ENCODE assay signal across 9 cellular contexts in the genomic region with DNA sequence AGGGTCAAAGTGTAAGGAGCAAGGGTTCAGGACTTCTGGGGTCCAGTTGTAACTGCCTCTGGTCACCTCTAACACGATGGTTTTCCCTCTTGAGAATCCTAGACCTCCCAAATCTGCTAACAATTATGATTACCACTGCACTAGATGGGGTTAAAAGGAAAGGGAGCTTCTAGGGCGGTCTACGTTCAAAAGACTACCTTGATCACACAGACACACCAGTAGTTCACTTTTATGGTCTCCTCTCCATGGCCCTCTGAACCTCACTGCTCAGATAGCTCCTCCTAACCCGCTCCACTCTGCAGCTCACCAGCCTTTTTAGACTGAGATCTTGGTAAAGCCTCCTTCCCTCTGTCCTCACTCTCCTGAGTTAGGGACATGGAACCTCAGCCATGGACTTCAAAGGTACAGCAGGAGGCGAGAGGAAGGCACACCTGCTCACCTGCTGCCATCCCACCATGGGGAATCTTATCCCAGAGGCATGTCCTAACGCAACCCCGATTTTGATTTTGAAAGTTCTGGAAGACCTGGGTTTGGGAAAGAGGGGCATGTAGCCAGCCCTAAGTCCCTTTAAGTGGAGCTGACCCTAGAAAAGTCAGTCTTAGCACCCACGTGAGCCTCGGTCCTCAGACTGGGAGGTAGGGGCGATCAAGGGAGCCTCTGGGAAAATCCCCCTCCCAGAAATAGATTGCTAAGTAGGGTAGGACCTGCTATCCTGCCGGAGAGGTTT. TPM values are rescaled to one million over a fixed set of nuclear protein-coding genes. Genes with fewer than 3 reads are reported as not detected.
DNase-seq lines count a peak whose midpoint lies in the region; ATAC-seq, FAIRE-seq and TF ChIP-seq lines count a peak whose summit lies in the region.
"Had no signal": no experiment of that assay in that cellular context is flagged by ENCODE, and none has a peak within 500 bp of the region (broad histone marks: within the 10 kb centered on the region; RNA-seq: fewer than 3 reads in every experiment).

No MANE protein-coding gene starts in this region.

- peaks cover 0 to 13% (median 9%) of the 10 kb centered on the region in 9 donors for H3K36me3 ChIP-seq in heart left ventricle
- H3K36me3 ChIP-seq in K562 (ENCODE audit: control insufficient read depth, insufficient read depth, low read length) = peaks cover 3% of the 10 kb centered on the region; the same call in 1 of the 3 replicates
- no peaks in the 10 kb centered on the region for H3K36me3 ChIP-seq in mesendoderm (ENCODE audit: control insufficient read depth, insufficient read depth, low read length)
- no peaks in the 10 kb centered on the region for H3K36me3 ChIP-seq in uterus

- peak overlapping the region; percentile 83 for H3K56ac ChIP-seq in mesendoderm (ENCODE audit: low read length)

- peak; percentile 63 for FAIRE-seq in K562 (lab: Jason Lieb, UNC)

- TF ChIP-seq EP300 in K562 (IDR thresholded peaks at IDR 0.05; ENCODE audit: low read length) = no peak

- no peak overlapping the region for H3K4ac ChIP-seq in mesendoderm (ENCODE audit: low read depth, low read length)

- no peak overlapping the region for H4K8ac ChIP-seq in mesendoderm (ENCODE audit: low read depth, low read length)

- BruUV-seq in K562 (replicated peaks; lab: Mats Ljungman, UMichigan) = no TSS peak

- H3K23ac ChIP-seq in mesendoderm (ENCODE audit: low read length) = peak overlapping the region; percentile 59

- peaks cover 11% of the 10 kb centered on the region for H3K79me1 ChIP-seq in mesendoderm (ENCODE audit: low read length)

- H3K4me3 ChIP-seq in heart left ventricle = peak overlapping the region in 10 of 12 donors; percentile 40 to 86 (median 66)
- no peak overlapping the region for H3K4me3 ChIP-seq in K562
- H3K4me3 ChIP-seq in mesendoderm (ENCODE audit: low read length) = peak overlapping the region; percentile 7
- peak overlapping the region; percentile 39 to 54 for H3K4me3 ChIP-seq in uterus

- H3K18ac ChIP-seq in mesendoderm (ENCODE audit: low read length) = peak overlapping the region; percentile 99

- peak overlapping the region; percentile 57 to 94 (median 80) for H3K27ac ChIP-seq in heart left ventricle
- no peak overlapping the region for H3K27ac ChIP-seq in K562 (ENCODE audit: extremely low read depth, low read depth, low read length)
- H3K27ac ChIP-seq in mesendoderm (ENCODE audit: low read depth, low read length) = peak overlapping the region; percentile 35
- peak overlapping the region; percentile 97 for H3K27ac ChIP-seq in uterus

- no peaks in the 10 kb centered on the region for H3K9me1 ChIP-seq in K562 (ENCODE audit: control insufficient read depth, insufficient read depth, low read length)

- TF ChIP-seq CTCF in heart left ventricle (IDR thresholded peaks at IDR 0.05) = no peak
- TF ChIP-seq CTCF in K562 (IDR thresholded peaks at IDR 0.05 in 2 of 3, conservative IDR thresholded peaks at IDR 0.05 in 1 of 3; ENCODE audit: insufficient read depth in 2 of 3, low read depth in 1 of 3, low read length in 3 of 3) = no peak
- no peak for TF ChIP-seq CTCF in uterus (IDR thresholded peaks at IDR 0.05)

- H4K20me1 ChIP-seq in K562 (replicated peaks; ENCODE audit: control insufficient read depth, insufficient read depth, low read length) = no peaks in the 10 kb centered on the region

- 48 to 61% (median 53%) methylated on average over 8 to 11 of the region's 11 CpGs for WGBS in heart left ventricle, 4 donors
- WGBS in K562 (ENCODE audit: insufficient coverage, low coverage, missing lambda C conversion rate) = 64% methylated on average over 11 of the region's 11 CpGs
- WGBS in mesendoderm (ENCODE audit: extremely low coverage, insufficient coverage, low lambda C conversion rate) = no CpG with 5 or more reads among the region's 11 CpGs

- CTCF ChIA-PET in K562 (lab: Yijun Ruan, JAX; ENCODE audit: low intra/inter-chr PET ratio) = interaction anchor here (0.5 kb wide), 2 partner anchors 11 kb away, joined by 3 read pairs; no protein-coding TSS in a partner anchor

- H2AFZ ChIP-seq in K562 (ENCODE audit: low read depth, low read length) = no peak overlapping the region

- POLR2A ChIA-PET in K562 (lab: Yijun Ruan, JAX) = interaction anchor here (0.5 kb wide), 1 partner anchor 634 kb away, joined by 4 read pairs; no protein-coding TSS in a partner anchor

- intact Hi-C loops in heart left ventricle (cut with DNase I) = loop anchor here in 2 of 10 donors (10.0 kb wide), 1 partner anchor 482 kb away; no protein-coding TSS in a partner anchor
- intact Hi-C loops in Right ventricle myocardium superior (cut with DNase I) = no loop called here
- intact Hi-C loops in K562 (cut with micrococcal nuclease) = no loop called here
- intact Hi-C loops in uterus (cut with DNase I; ENCODE audit: low total_unique reads) = no loop called here

- peaks cover 0 to 48% (median 23%) of the 10 kb centered on the region in 12 donors for H3K4me1 ChIP-seq in heart left ventricle
- peaks cover 21 to 22% of the 10 kb centered on the region in 2 experiments; a peak in 4 of 5 replicates for H3K4me1 ChIP-seq in K562 (replicated peaks in 1 of 2; ENCODE audit: control insufficient read depth in 2 of 2, insufficient read depth in 2 of 2, low read length in 2 of 2)
- H3K4me1 ChIP-seq in mesendoderm (ENCODE audit: control insufficient read depth, low read depth, low read length) = peaks cover 21% of the 10 kb centered on the region
- peaks cover 6 to 8% of the 10 kb centered on the region in 2 donors for H3K4me1 ChIP-seq in uterus

- H3K27me3 ChIP-seq in heart left ventricle = no peaks in the 10 kb centered on the region
- H3K27me3 ChIP-seq in K562 (ENCODE audit: control insufficient read depth in 2 of 2, insufficient read depth in 2 of 2, low read length in 2 of 2) = no peaks in the 10 kb centered on the region
- H3K27me3 ChIP-seq in mesendoderm (ENCODE audit: insufficient read depth, low read length, poor library complexity) = no peaks in the 10 kb centered on the region
- H3K27me3 ChIP-seq in uterus = no peaks in the 10 kb centered on the region

- TF ChIP-seq POLR2A in heart left ventricle (IDR thresholded peaks at IDR 0.05) = no peak
- TF ChIP-seq POLR2A in K562 (conservative IDR thresholded peaks at IDR 0.05) = no peak
- TF ChIP-seq POLR2A in uterus (IDR thresholded peaks at IDR 0.05) = no peak

- no peak overlapping the region for H2BK5ac ChIP-seq in mesendoderm (ENCODE audit: low read length)

- H2BK15ac ChIP-seq in mesendoderm (replicated peaks; ENCODE audit: low read depth) = no peak overlapping the region

- no peaks in the 10 kb centered on the region for H3K79me2 ChIP-seq in K562 (ENCODE audit: control insufficient read depth, insufficient read depth, low read length)
- H3K79me2 ChIP-seq in mesendoderm (ENCODE audit: control insufficient read depth, insufficient read depth, low read length) = peaks cover 15% of the 10 kb centered on the region

- no peak for DNase-seq in heart left ventricle
- no peak for DNase-seq in Right ventricle myocardium superior
- DNase-seq in K562 (ENCODE audit: extremely low read depth in 1 of 4, low spot score in 3 of 4) = no peak
- DNase-seq in mesendoderm = peak; percentile 22
- DNase-seq in uterus = no peak
- no peak for DNase-seq in NCI-H1436 treated with DMSO at 0.1 percent for 48 hours (lab: John Stamatoyannopoulos, UW)
- no peak for DNase-seq in activated gamma-delta T cell treated with Interleukin-2 at 50 U/mL for 16 hours

- in situ Hi-C loops in K562 (cut with MboI) = no loop called here

- H4K5ac ChIP-seq in mesendoderm (ENCODE audit: low read length) = no peak overlapping the region

- peak overlapping the region; percentile 40 for H2BK120ac ChIP-seq in mesendoderm (ENCODE audit: low read depth, low read length)

- H3K9me3 ChIP-seq in heart left ventricle (no peaks in the 10 kb centered on the region), K562 (replicated peaks; ENCODE audit: control insufficient read depth, insufficient read depth, low read depth, low read length) (no peaks in the 10 kb centered on the region), uterus (no peaks in the 10 kb centered on the region)

- H3K4me2 ChIP-seq in K562 (ENCODE audit: insufficient read depth, low read length) (no peak overlapping the region), mesendoderm (ENCODE audit: low read length) (peak overlapping the region; percentile 52)

- peak overlapping the region in 1 of 2 experiments; percentile 31; a peak in 1 of 4 replicates for H3K9ac ChIP-seq in K562 (ENCODE audit: insufficient read depth in 1 of 2, low read depth in 2 of 2, low read length in 2 of 2)
- peak overlapping the region; percentile 62 for H3K9ac ChIP-seq in mesendoderm (ENCODE audit: low read length)

- peak overlapping the region; percentile 89 for H2AK5ac ChIP-seq in mesendoderm (ENCODE audit: low read length)

- no peak for ATAC-seq in heart left ventricle
- ATAC-seq in Right ventricle myocardium superior (ENCODE audit: poor library complexity) = no peak
- ATAC-seq in K562 = no peak
- ATAC-seq in HG03097 (IDR thresholded peaks at IDR 0.05; ENCODE audit: low FRiP score, unreplicated experiment) = no peak

- no peak for TF ChIP-seq RAD21 in K562 (CRISPR knock-in tag; conservative IDR thresholded peaks at IDR 0.05 in 1 of 2, IDR thresholded peaks at IDR 0.05 in 1 of 2)

RNA-seq across cellular contexts. Expression of a gene that starts 1.4 kb away (rescaled TPM):
- 10 to 100 TPM; 33.9 to 97.9 (median 38.2) TPM for total RNA-seq in heart left ventricle
- polyA plus RNA-seq in heart left ventricle = 10 to 100 TPM; 50.0 to 57.4 TPM
- 50.0 TPM for total RNA-seq in Right ventricle myocardium superior
- total RNA-seq in K562 (2011; cell fraction: chromatin; rRNA removed; ENCODE audit: low replicate concordance) = 10.9 and 15.3 TPM in 2 replicates
- total RNA-seq in K562 (2011; cell fraction: nucleolus; rRNA removed) = 9.5 TPM in 2 replicates
- 10.8 and 13.2 TPM in 2 replicates for total RNA-seq in K562 (2011; cell fraction: nucleoplasm; rRNA removed)
- 3.7 and 6.4 TPM in 2 replicates for total RNA-seq in K562 (2014; rRNA removed)
- total RNA-seq in K562 (2014; rRNA removed; fragmentation: Illumina TruSeq; extraction: Trizol) = 2.2 and 2.6 TPM in 2 replicates
- total RNA-seq in K562 (2015; rRNA removed; fragmentation: Illumina TruSeq; extraction: Trizol) = 4.1 and 4.3 TPM in 2 replicates
- 9.3 and 10.6 TPM in 2 replicates for total RNA-seq in K562 (2021)
- polyA plus RNA-seq in K562 (2011; rRNA removed) = 1.9 and 2.8 TPM in 2 replicates
- 2.7 and 15.0 TPM in 2 replicates for polyA plus RNA-seq in K562 (2011; cell fraction: cytosol; rRNA removed)
- polyA plus RNA-seq in K562 (2011; cell fraction: nucleus; rRNA removed) = 12.7 and 34.2 TPM in 2 replicates
- polyA plus RNA-seq in K562 (2012) = 5.6 and 6.2 TPM in 2 replicates
- polyA plus RNA-seq in K562 (2014; fragmentation: Illumina TruSeq; extraction: Trizol) = 2.6 and 3.1 TPM in 2 replicates
- under 1 TPM; 0.29 to 0.53 TPM for polyA plus RNA-seq in K562 (2014; fragmentation: Nextera tagmentation; extraction: Ambion mirVana)
- polyA plus RNA-seq in K562 (2014; rRNA removed) = 7.7 and 7.8 TPM in 2 replicates
- polyA minus RNA-seq in K562 (2011; rRNA and poly(A)+ RNA removed) = 2.0 and 3.0 TPM in 2 replicates
- polyA minus RNA-seq in K562 (2011; cell fraction: cytosol; rRNA and poly(A)+ RNA removed) = 2.1 and 3.3 TPM in 2 replicates
- polyA minus RNA-seq in K562 (2011; cell fraction: nucleus; rRNA and poly(A)+ RNA removed) = 5.0 and 9.7 TPM in 2 replicates
- 43.6 TPM for polyA plus RNA-seq in mesendoderm (2013, experiment 1 of 2)
- 45.1 TPM for polyA plus RNA-seq in mesendoderm (2013, experiment 2 of 2)
- total RNA-seq in uterus = 10 to 100 TPM in 3 of 4 donors, 1 to 10 TPM in 1; 7.4 to 56.8 (median 15.9) TPM

RNA-seq across cellular contexts. Expression of a gene that starts 3.8 kb away (rescaled TPM):
- total RNA-seq in heart left ventricle = under 1 TPM in 6 of 9 donors, not detected in 3; 0.19 to 0.79 (median 0.36) TPM
- under 1 TPM; 0.29 to 0.57 TPM for polyA plus RNA-seq in heart left ventricle
- 0.43 TPM for total RNA-seq in Right ventricle myocardium superior
- total RNA-seq in K562 (2011; cell fraction: chromatin; rRNA removed; ENCODE audit: low replicate concordance) = 0.25 TPM in 1 of 2 replicates, not detected in the other
- 0.33 TPM in 1 of 2 replicates, not detected in the other for total RNA-seq in K562 (2011; cell fraction: nucleolus; rRNA removed)
- 0.29 TPM in 1 of 2 replicates, not detected in the other for total RNA-seq in K562 (2011; cell fraction: nucleoplasm; rRNA removed)
- 0.24 and 0.27 TPM in 2 replicates for total RNA-seq in K562 (2014; rRNA removed)
- 0.11 and 0.13 TPM in 2 replicates for total RNA-seq in K562 (2014; rRNA removed; fragmentation: Illumina TruSeq; extraction: Trizol)
- total RNA-seq in K562 (2015; rRNA removed; fragmentation: Illumina TruSeq; extraction: Trizol) = not detected in 2 replicates
- total RNA-seq in K562 (2021) = 0.18 and 0.20 TPM in 2 replicates
- polyA plus RNA-seq in K562 (2011; rRNA removed) = 0.07 TPM in 1 of 2 replicates, not detected in the other
- 0.13 TPM in 1 of 2 replicates, not detected in the other for polyA plus RNA-seq in K562 (2011; cell fraction: cytosol; rRNA removed)
- 0.13 and 0.46 TPM in 2 replicates for polyA plus RNA-seq in K562 (2011; cell fraction: nucleus; rRNA removed)
- polyA plus RNA-seq in K562 (2012) = 0.18 and 0.29 TPM in 2 replicates
- polyA plus RNA-seq in K562 (2014; fragmentation: Illumina TruSeq; extraction: Trizol) = 0.21 and 0.45 TPM in 2 replicates
- polyA plus RNA-seq in K562 (2014; fragmentation: Nextera tagmentation; extraction: Ambion mirVana) = under 1 TPM; 0.25 to 0.61 TPM
- polyA plus RNA-seq in K562 (2014; rRNA removed) = 0.23 TPM in 1 of 2 replicates, not detected in the other
- 0.15 TPM in 1 of 2 replicates, not detected in the other for polyA minus RNA-seq in K562 (2011; rRNA and poly(A)+ RNA removed)
- not detected in 2 replicates for polyA minus RNA-seq in K562 (2011; cell fraction: cytosol; rRNA and poly(A)+ RNA removed)
- 0.22 and 0.27 TPM in 2 replicates for polyA minus RNA-seq in K562 (2011; cell fraction: nucleus; rRNA and poly(A)+ RNA removed)
- polyA plus RNA-seq in mesendoderm (2013, experiment 1 of 2) = 1.1 TPM
- 1.2 TPM for polyA plus RNA-seq in mesendoderm (2013, experiment 2 of 2)
- under 1 TPM in 1 of 4 donors, not detected in 3; 0.85 TPM for total RNA-seq in uterus
- total RNA-seq: T-helper 2 cell treated with Interferon-gamma antibody and Interleukin-4, amounts not matched to agents 100 ng/mL and 5 ng/mL, for 36 hours had no signal

RNA-seq across cellular contexts. Expression of a gene that starts 26.9 kb away (rescaled TPM):
- total RNA-seq in heart left ventricle (10 to 100 TPM; 16.1 to 31.5 (median 18.8) TPM), Right ventricle myocardium superior (21.2 TPM), K562 (2014; rRNA removed) (3.9 and 4.0 TPM in 2 replicates), K562 (2014; rRNA removed; fragmentation: Illumina TruSeq; extraction: Trizol) (2.3 and 2.9 TPM in 2 replicates), K562 (2015; rRNA removed; fragmentation: Illumina TruSeq; extraction: Trizol) (3.3 and 3.7 TPM in 2 replicates), K562 (2021) (4.6 and 6.3 TPM in 2 replicates), uterus (100 to 1,000 TPM in 2 of 4 donors, 10 to 100 TPM in 2; 25.3 to 103 (median 66.9) TPM)
- polyA plus RNA-seq in heart left ventricle (10 to 100 TPM; 15.5 to 18.2 TPM), K562 (2011; rRNA removed) (3.8 and 4.0 TPM in 2 replicates), K562 (2014; fragmentation: Illumina TruSeq; extraction: Trizol) (4.6 and 5.0 TPM in 2 replicates), K562 (2014; fragmentation: Nextera tagmentation; extraction: Ambion mirVana) (under 1 TPM; 0.42 to 0.55 TPM), K562 (2014; rRNA removed) (4.6 and 4.7 TPM in 2 replicates)
- 6.3 and 19.5 TPM in 2 replicates for total RNA-seq in K562 (2011; cell fraction: chromatin; rRNA removed; ENCODE audit: low replicate concordance)
- total RNA-seq in K562 (2011; cell fraction: nucleolus; rRNA removed) = 8.9 and 9.8 TPM in 2 replicates
- total RNA-seq in K562 (2011; cell fraction: nucleoplasm; rRNA removed) = 7.5 and 9.5 TPM in 2 replicates
- 5.6 and 9.9 TPM in 2 replicates for polyA plus RNA-seq in K562 (2011; cell fraction: cytosol; rRNA removed)
- polyA plus RNA-seq in K562 (2011; cell fraction: nucleus; rRNA removed) = 18.5 and 28.6 TPM in 2 replicates
- 3.6 and 7.8 TPM in 2 replicates for polyA plus RNA-seq in K562 (2012)
- 2.2 and 3.0 TPM in 2 replicates for polyA minus RNA-seq in K562 (2011; rRNA and poly(A)+ RNA removed)
- 1.8 and 2.2 TPM in 2 replicates for polyA minus RNA-seq in K562 (2011; cell fraction: cytosol; rRNA and poly(A)+ RNA removed)
- polyA minus RNA-seq in K562 (2011; cell fraction: nucleus; rRNA and poly(A)+ RNA removed) = 3.9 and 4.0 TPM in 2 replicates
- polyA plus RNA-seq in mesendoderm (2013, experiment 1 of 2) = 29.5 TPM
- polyA plus RNA-seq in mesendoderm (2013, experiment 2 of 2) = 26.2 TPM
- total RNA-seq: T-helper 2 cell treated with Interferon-gamma antibody and Interleukin-4, amounts not matched to agents 100 ng/mL and 5 ng/mL, for 36 hours had no signal

RNA-seq across cellular contexts. Expression of a gene that starts 39.4 kb away (rescaled TPM):
- total RNA-seq in heart left ventricle (not detected), Right ventricle myocardium superior (not detected), K562 (2014; rRNA removed) (not detected in 2 replicates), K562 (2014; rRNA removed; fragmentation: Illumina TruSeq; extraction: Trizol) (not detected in 2 replicates), K562 (2015; rRNA removed; fragmentation: Illumina TruSeq; extraction: Trizol) (not detected in 2 replicates), K562 (2021) (not detected in 2 replicates), uterus (not detected)
- polyA plus RNA-seq in heart left ventricle (not detected), K562 (2011; rRNA removed) (not detected in 2 replicates), K562 (2014; fragmentation: Illumina TruSeq; extraction: Trizol) (not detected in 2 replicates), K562 (2014; fragmentation: Nextera tagmentation; extraction: Ambion mirVana) (not detected), K562 (2014; rRNA removed) (not detected in 2 replicates)
- not detected in 2 replicates for total RNA-seq in K562 (2011; cell fraction: chromatin; rRNA removed; ENCODE audit: low replicate concordance)
- not detected in 2 replicates for total RNA-seq in K562 (2011; cell fraction: nucleolus; rRNA removed)
- not detected in 2 replicates for total RNA-seq in K562 (2011; cell fraction: nucleoplasm; rRNA removed)
- not detected in 2 replicates for polyA plus RNA-seq in K562 (2011; cell fraction: cytosol; rRNA removed)
- not detected in 2 replicates for polyA plus RNA-seq in K562 (2011; cell fraction: nucleus; rRNA removed)
- not detected in 2 replicates for polyA plus RNA-seq in K562 (2012)
- not detected in 2 replicates for polyA minus RNA-seq in K562 (2011; rRNA and poly(A)+ RNA removed)
- not detected in 2 replicates for polyA minus RNA-seq in K562 (2011; cell fraction: cytosol; rRNA and poly(A)+ RNA removed)
- not detected in 2 replicates for polyA minus RNA-seq in K562 (2011; cell fraction: nucleus; rRNA and poly(A)+ RNA removed)
- not detected for polyA plus RNA-seq in mesendoderm (2013, experiment 1 of 2)
- polyA plus RNA-seq in mesendoderm (2013, experiment 2 of 2) = not detected
- total RNA-seq: T-helper 2 cell treated with Interferon-gamma antibody and Interleukin-4, amounts not matched to agents 100 ng/mL and 5 ng/mL, for 36 hours had no signal

RNA-seq across cellular contexts. Expression of a gene that starts 54.9 kb away (rescaled TPM):
- not detected for total RNA-seq in heart left ventricle
- under 1 TPM in 1 of 2 donors, not detected in 1; 0.04 TPM for polyA plus RNA-seq in heart left ventricle
- not detected for total RNA-seq in Right ventricle myocardium superior
- total RNA-seq in K562 (2011; cell fraction: chromatin; rRNA removed; ENCODE audit: low replicate concordance) = not detected in 2 replicates
- not detected in 2 replicates for total RNA-seq in K562 (2011; cell fraction: nucleolus; rRNA removed)
- not detected in 2 replicates for total RNA-seq in K562 (2011; cell fraction: nucleoplasm; rRNA removed)
- total RNA-seq in K562 (2014; rRNA removed) = not detected in 2 replicates
- total RNA-seq in K562 (2014; rRNA removed; fragmentation: Illumina TruSeq; extraction: Trizol) = not detected in 2 replicates
- total RNA-seq in K562 (2015; rRNA removed; fragmentation: Illumina TruSeq; extraction: Trizol) = not detected in 2 replicates
- not detected in 2 replicates for total RNA-seq in K562 (2021)
- not detected in 2 replicates for polyA plus RNA-seq in K562 (2011; rRNA removed)
- not detected in 2 replicates for polyA plus RNA-seq in K562 (2011; cell fraction: cytosol; rRNA removed)
- not detected in 2 replicates for polyA plus RNA-seq in K562 (2011; cell fraction: nucleus; rRNA removed)
- not detected in 2 replicates for polyA plus RNA-seq in K562 (2012)
- polyA plus RNA-seq in K562 (2014; fragmentation: Illumina TruSeq; extraction: Trizol) = not detected in 2 replicates
- not detected for polyA plus RNA-seq in K562 (2014; fragmentation: Nextera tagmentation; extraction: Ambion mirVana)
- not detected in 2 replicates for polyA plus RNA-seq in K562 (2014; rRNA removed)
- polyA minus RNA-seq in K562 (2011; rRNA and poly(A)+ RNA removed) = not detected in 2 replicates
- polyA minus RNA-seq in K562 (2011; cell fraction: cytosol; rRNA and poly(A)+ RNA removed) = not detected in 2 replicates
- not detected in 2 replicates for polyA minus RNA-seq in K562 (2011; cell fraction: nucleus; rRNA and poly(A)+ RNA removed)
- polyA plus RNA-seq in mesendoderm (2013, experiment 1 of 2) = not detected
- polyA plus RNA-seq in mesendoderm (2013, experiment 2 of 2) = not detected
- total RNA-seq in uterus = not detected
- total RNA-seq: T-helper 2 cell treated with Interferon-gamma antibody and Interleukin-4, amounts not matched to agents 100 ng/mL and 5 ng/mL, for 36 hours had no signal
